34 cellular contexts compared by ENCODE assay signal in genomic region chrX:153158319-153158718, GRCh38. TPM values are rescaled to one million over a fixed set of nuclear protein-coding genes. Genes with fewer than 3 reads are reported as not detected.
"Had no signal": no experiment of that assay in that cellular context is flagged by ENCODE, and none has a peak within 500 bp of the region (broad histone marks: within the 10 kb centered on the region; RNA-seq: fewer than 3 reads in every experiment).

No MANE protein-coding gene starts in this region.

- H3K27ac Mint-ChIP-seq: stimulated activated effector memory CD8-positive, alpha-beta T cell treated with anti-CD3 and anti-CD28 coated beads, Interleukin-12 subunit alpha, Interleukin-12 subunit beta, amount 100 ng/mL, for 72 hours; stimulated activated memory B cell treated with anti-CD40 and anti-IgM and Interleukin-4, amounts not matched to agents 10 μg/mL and 1 μg/mL and 100 μg/mL, for 72 hours; stimulated activated naive B cell treated with anti-CD40 and anti-IgM and Interleukin-4, amounts not matched to agents 10 μg/mL and 1 μg/mL and 100 μg/mL, for 72 hours; stimulated activated naive CD8-positive, alpha-beta T cell treated with anti-CD3 and anti-CD28 coated beads, Interleukin-15, amount 100 ng/mL, for 72 hours; stimulated activated naive CD8-positive, alpha-beta T cell treated with anti-CD3 and anti-CD28 coated beads, Interleukin-15, Interleukin-2, amounts not matched to agents 100 ng/mL and 50 ng/mL, for 24 hours; type B pancreatic cell had no signal

- DNase-seq: stimulated activated CD4-positive, alpha-beta T cell treated with anti-CD3 and anti-CD28 coated beads, Interleukin-2, amount 100 ng/mL, for 48 hours; stimulated activated CD4-positive, alpha-beta T cell treated with anti-CD3 and anti-CD28 coated beads, Interleukin-4, amount 100 ng/mL, for 1 hour; stimulated activated CD4-positive, alpha-beta T cell treated with anti-CD3 and anti-CD28 coated beads, Interleukin-4, amount 100 ng/mL, for 24 hours; stimulated activated CD4-positive, alpha-beta T cell treated with anti-CD3 and anti-CD28 coated beads, Interleukin-4, amount 100 ng/mL, for 4 hours; stimulated activated CD8-positive, alpha-beta memory T cell treated with anti-CD3 and anti-CD28 coated beads, Interleukin-4, amount 100 ng/mL, for 48 hours; stimulated activated naive B cell treated with anti-CD40 and anti-IgM and Interleukin-4, amounts not matched to agents 10 μg/mL and 1 μg/mL and 100 μg/mL, for 72 hours; stimulated activated naive CD4-positive, alpha-beta T cell; stimulated activated naive CD4-positive, alpha-beta T cell treated with Interleukin-2 at 50 U/mL for 16 hours; stimulated activated naive CD8-positive, alpha-beta T cell treated with anti-CD3 and anti-CD28 coated beads, Interleukin-15, amount 100 ng/mL, for 72 hours; stimulated activated naive CD8-positive, alpha-beta T cell treated with anti-CD3 and anti-CD28 coated beads, Interleukin-15, Interleukin-2, amounts not matched to agents 100 U/mL and 50 U/mL, for 24 hours; stomach; substantia nigra; testis; thyroid gland; tibial artery; transverse colon; trophoblast cell; upper lobe of left lung; upper lobe of right lung; uterus had no signal

- H3K27ac ChIP-seq: stomach, suprapubic skin, testis, thoracic aorta, thyroid gland, tibial artery, tibial nerve, transverse colon, upper lobe of left lung, upper lobe of right lung, uterus, vagina had no signal

- FAIRE-seq: urothelium cell line had no signal

- H3K9me3 Mint-ChIP-seq: stimulated activated effector memory CD8-positive, alpha-beta T cell treated with anti-CD3 and anti-CD28 coated beads, Interleukin-12 subunit alpha, Interleukin-12 subunit beta, amount 100 ng/mL, for 72 hours; stimulated activated memory B cell treated with anti-CD40 and anti-IgM and Interleukin-4, amounts not matched to agents 10 μg/mL and 1 μg/mL and 100 μg/mL, for 72 hours; stimulated activated naive B cell treated with anti-CD40 and anti-IgM and Interleukin-4, amounts not matched to agents 10 μg/mL and 1 μg/mL and 100 μg/mL, for 72 hours; stimulated activated naive CD8-positive, alpha-beta T cell treated with anti-CD3 and anti-CD28 coated beads, Interleukin-15, amount 100 ng/mL, for 72 hours; stimulated activated naive CD8-positive, alpha-beta T cell treated with anti-CD3 and anti-CD28 coated beads, Interleukin-15, Interleukin-2, amounts not matched to agents 100 ng/mL and 50 ng/mL, for 24 hours had no signal

- H3K4me3 Mint-ChIP-seq: stimulated activated effector memory CD8-positive, alpha-beta T cell treated with anti-CD3 and anti-CD28 coated beads, Interleukin-12 subunit alpha, Interleukin-12 subunit beta, amount 100 ng/mL, for 72 hours; stimulated activated memory B cell treated with anti-CD40 and anti-IgM and Interleukin-4, amounts not matched to agents 10 μg/mL and 1 μg/mL and 100 μg/mL, for 72 hours; stimulated activated naive B cell treated with anti-CD40 and anti-IgM and Interleukin-4, amounts not matched to agents 10 μg/mL and 1 μg/mL and 100 μg/mL, for 72 hours; stimulated activated naive CD8-positive, alpha-beta T cell treated with anti-CD3 and anti-CD28 coated beads, Interleukin-15, amount 100 ng/mL, for 72 hours; stimulated activated naive CD8-positive, alpha-beta T cell treated with anti-CD3 and anti-CD28 coated beads, Interleukin-15, Interleukin-2, amounts not matched to agents 100 ng/mL and 50 ng/mL, for 24 hours; type B pancreatic cell had no signal

- H3K4me1 Mint-ChIP-seq: stimulated activated effector memory CD8-positive, alpha-beta T cell treated with anti-CD3 and anti-CD28 coated beads, Interleukin-12 subunit alpha, Interleukin-12 subunit beta, amount 100 ng/mL, for 72 hours; stimulated activated memory B cell treated with anti-CD40 and anti-IgM and Interleukin-4, amounts not matched to agents 10 μg/mL and 1 μg/mL and 100 μg/mL, for 72 hours; stimulated activated naive B cell treated with anti-CD40 and anti-IgM and Interleukin-4, amounts not matched to agents 10 μg/mL and 1 μg/mL and 100 μg/mL, for 72 hours; stimulated activated naive CD8-positive, alpha-beta T cell treated with anti-CD3 and anti-CD28 coated beads, Interleukin-15, amount 100 ng/mL, for 72 hours had no signal

- H3K27me3 ChIP-seq: suprapubic skin, testis, thyroid gland, tibial artery, tibial nerve, transverse colon, upper lobe of left lung, upper lobe of right lung, uterus, vagina had no signal

- H3K9me3 ChIP-seq: stomach, suprapubic skin, testis, thoracic aorta, thyroid gland, tibial artery, tibial nerve, transverse colon, upper lobe of left lung, upper lobe of right lung, uterus, vagina had no signal

- H3K36me3 ChIP-seq: stomach, suprapubic skin, thoracic aorta, thyroid gland, tibial artery, tibial nerve, transverse colon, upper lobe of left lung, upper lobe of right lung, uterus, vagina had no signal

- H3K4me1 ChIP-seq: stomach, suprapubic skin, testis, thyroid gland, tibial artery, tibial nerve, transverse colon, upper lobe of left lung, upper lobe of right lung, uterus, vagina had no signal

- ATAC-seq: stimulated activated effector memory CD8-positive, alpha-beta T cell treated with anti-CD3 and anti-CD28 coated beads, Interleukin-12 subunit alpha, Interleukin-12 subunit beta, amount 100 ng/mL, for 72 hours; stimulated activated memory B cell treated with anti-CD40 and anti-IgM and Interleukin-4, amounts not matched to agents 10 μg/mL and 1 μg/mL and 100 μg/mL, for 72 hours; stimulated activated naive B cell treated with anti-CD40 and anti-IgM and Interleukin-4, amounts not matched to agents 10 μg/mL and 1 μg/mL and 100 μg/mL, for 72 hours; stimulated activated naive CD8-positive, alpha-beta T cell treated with anti-CD3 and anti-CD28 coated beads, Interleukin-15, amount 100 ng/mL, for 72 hours; stimulated activated naive CD8-positive, alpha-beta T cell treated with anti-CD3 and anti-CD28 coated beads, Interleukin-15, Interleukin-2, amounts not matched to agents 100 U/mL and 50 U/mL, for 24 hours; upper lobe of right lung had no signal

- H3K4me3 ChIP-seq: stomach, suprapubic skin, testis, thoracic aorta, thyroid gland, tibial artery, tibial nerve, transverse colon, upper lobe of left lung, upper lobe of right lung, uterus, vagina had no signal

- H3K36me3 Mint-ChIP-seq: stimulated activated effector memory CD8-positive, alpha-beta T cell treated with anti-CD3 and anti-CD28 coated beads, Interleukin-12 subunit alpha, Interleukin-12 subunit beta, amount 100 ng/mL, for 72 hours; stimulated activated memory B cell treated with anti-CD40 and anti-IgM and Interleukin-4, amounts not matched to agents 10 μg/mL and 1 μg/mL and 100 μg/mL, for 72 hours; stimulated activated naive B cell treated with anti-CD40 and anti-IgM and Interleukin-4, amounts not matched to agents 10 μg/mL and 1 μg/mL and 100 μg/mL, for 72 hours; type B pancreatic cell had no signal

RNA-seq across cellular contexts. Expression of gene MAGEA1, which starts 20.8 kb away (rescaled TPM):
- total RNA-seq: stomach, subcutaneous adipose tissue, suprapubic skin, temporal lobe, thoracic aorta, thyroid gland, tibial nerve, transverse colon, upper lobe of right lung, ureter, urinary bladder, uterus, vagina had no signal
- polyA plus RNA-seq: stomach, thymus, urinary bladder had no signal
